8 cellular contexts compared by ENCODE assay signal in genomic region chr17:70736375-70736957, GRCh38.
"Had no signal": no experiment of that assay in that cellular context is flagged by ENCODE, and none has a peak within 500 bp of the region (broad histone marks: within the 10 kb centered on the region; RNA-seq: fewer than 3 reads in every experiment).

No MANE protein-coding gene starts in this region.

- ATAC-seq: GM12878 had no signal

- H3K4me3 ChIP-seq: GM12878 had no signal

- FAIRE-seq: G401.6, GM12878, GM12891, GM12892, GM18507, GM19239 had no signal

- DNase-seq: GDM1, GF-D8 had no signal
